20 cellular contexts compared by ENCODE assay signal in genomic region chrX:107603433-107604159, GRCh38.
"Had no signal": no experiment of that assay in that cellular context is flagged by ENCODE, and none has a peak within 500 bp of the region (broad histone marks: within the 10 kb centered on the region; RNA-seq: fewer than 3 reads in every experiment).

No MANE protein-coding gene starts in this region.

- H3K4me3 ChIP-seq: dorsolateral prefrontal cortex, left lung, pancreas, skin epidermis, spleen, testis, tibial artery had no signal

- H3K4me1 Mint-ChIP-seq: naive thymus-derived CD4-positive, alpha-beta T cell; stimulated activated memory B cell treated with anti-CD40 and anti-IgM and Interleukin-4, amounts not matched to agents 10 μg/mL and 1 μg/mL and 100 μg/mL, for 72 hours had no signal

- H3K27ac ChIP-seq: dorsolateral prefrontal cortex, left lung, neutrophil, pancreas, skin epidermis, spleen, testis, tibial artery had no signal

- H3K4me3 Mint-ChIP-seq: naive thymus-derived CD4-positive, alpha-beta T cell; stimulated activated memory B cell treated with anti-CD40 and anti-IgM and Interleukin-4, amounts not matched to agents 10 μg/mL and 1 μg/mL and 100 μg/mL, for 72 hours; type B pancreatic cell had no signal

- H3K9me3 ChIP-seq: left lung, neutrophil, pancreas, spleen, testis, tibial artery had no signal

- H3K9me3 Mint-ChIP-seq: stimulated activated memory B cell treated with anti-CD40 and anti-IgM and Interleukin-4, amounts not matched to agents 10 μg/mL and 1 μg/mL and 100 μg/mL, for 72 hours; type B pancreatic cell had no signal

- H3K4me1 ChIP-seq: left lung, pancreas, spleen, testis, tibial artery had no signal

- H3K27me3 Mint-ChIP-seq: naive thymus-derived CD4-positive, alpha-beta T cell; progenitor cell of endocrine pancreas; stimulated activated memory B cell treated with anti-CD40 and anti-IgM and Interleukin-4, amounts not matched to agents 10 μg/mL and 1 μg/mL and 100 μg/mL, for 72 hours; type B pancreatic cell had no signal

- H3K27me3 ChIP-seq: left lung, neutrophil, pancreas, testis, tibial artery had no signal

- ATAC-seq: left lung; naive thymus-derived CD4-positive, alpha-beta T cell; pancreas; stimulated activated memory B cell treated with anti-CD40 and anti-IgM and Interleukin-4, amounts not matched to agents 10 μg/mL and 1 μg/mL and 100 μg/mL, for 72 hours; stimulated activated naive CD8-positive, alpha-beta T cell treated with anti-CD3 and anti-CD28 coated beads, Interleukin-15, Interleukin-2, amounts not matched to agents 100 U/mL and 50 U/mL, for 24 hours had no signal

- DNase-seq: dorsolateral prefrontal cortex; effector CD4-positive, alpha-beta T cell; kidney; mesenchymal stem cell; midbrain; naive thymus-derived CD4-positive, alpha-beta T cell; spleen; stimulated activated CD4-positive, alpha-beta T cell treated with anti-CD3 and anti-CD28 coated beads, Interleukin-4, amount 100 ng/mL, for 4 hours; stimulated activated naive CD8-positive, alpha-beta T cell treated with anti-CD3 and anti-CD28 coated beads, Interleukin-15, Interleukin-2, amounts not matched to agents 100 U/mL and 50 U/mL, for 24 hours; testis; tibial artery had no signal

- FAIRE-seq: colon, frontal cortex, kidney, pancreas had no signal

- H3K36me3 ChIP-seq: left lung, neutrophil, pancreas, spleen, tibial artery had no signal

- H3K36me3 Mint-ChIP-seq: naive thymus-derived CD4-positive, alpha-beta T cell; stimulated activated memory B cell treated with anti-CD40 and anti-IgM and Interleukin-4, amounts not matched to agents 10 μg/mL and 1 μg/mL and 100 μg/mL, for 72 hours; type B pancreatic cell had no signal

- H3K27ac Mint-ChIP-seq: naive thymus-derived CD4-positive, alpha-beta T cell; progenitor cell of endocrine pancreas; stimulated activated memory B cell treated with anti-CD40 and anti-IgM and Interleukin-4, amounts not matched to agents 10 μg/mL and 1 μg/mL and 100 μg/mL, for 72 hours; type B pancreatic cell had no signal
